ENCODE assay signal across 22 cellular contexts in genomic region chr1:220896088-220896487, GRCh38. TPM values are rescaled to one million over a fixed set of nuclear protein-coding genes. Genes with fewer than 3 reads are reported as not detected.
A peak's percentile ranks its signal among the peaks of the same experiment; 100 is the strongest.
DNase-seq lines count a peak whose midpoint lies in the region; ATAC-seq, FAIRE-seq and TF ChIP-seq lines count a peak whose summit lies in the region.
"Had no signal": no experiment of that assay in that cellular context is flagged by ENCODE, and none has a peak within 500 bp of the region (broad histone marks: within the 10 kb centered on the region; RNA-seq: fewer than 3 reads in every experiment).

No MANE protein-coding gene starts in this region.

- no peaks in the 10 kb centered on the region for H4K20me1 ChIP-seq in hepatocyte (ENCODE audit: insufficient read depth, poor library complexity, severe bottlenecking)

- no peaks in the 10 kb centered on the region for H3K79me2 ChIP-seq in hepatocyte

- H3K9me3 ChIP-seq in hepatocyte (ENCODE audit: low read depth) (no peaks in the 10 kb centered on the region), neuronal stem cell (replicated peaks in 1 of 2; ENCODE audit: control insufficient read depth in 2 of 2, insufficient read depth in 1 of 2, low read depth in 1 of 2, low read length in 2 of 2) (peaks cover 6 to 7% of the 10 kb centered on the region in 2 donors), pancreas (no peaks in the 10 kb centered on the region), psoas muscle (no peaks in the 10 kb centered on the region)

- H2BK120ac ChIP-seq in neuronal stem cell (ENCODE audit: low read depth, low read length): no peak overlapping the region

- 24% methylated on average over 12 of the region's 12 CpGs for WGBS in hepatocyte (ENCODE audit: low lambda C conversion rate, missing lambda C conversion rate)
- WGBS in neuronal stem cell (ENCODE audit: extremely low coverage in 2 of 2, insufficient read length in 2 of 2, insufficient replicate concordance in 1 of 2), 2 donors: no CpG with 5 or more reads among the region's 12 CpGs
- 35 to 43% methylated on average over 12 of the region's 12 CpGs for WGBS in pancreas, 2 donors
- 66 to 79% (median 70%) methylated on average over 11 to 12 of the region's 12 CpGs for WGBS in psoas muscle, 3 donors

- no peak overlapping the region for H3K27ac ChIP-seq in hepatocyte
- no peak overlapping the region for H3K27ac ChIP-seq in neuronal stem cell (replicated peaks; ENCODE audit: low read length)
- H3K27ac ChIP-seq in pancreas: no peak overlapping the region
- H3K27ac ChIP-seq in psoas muscle: no peak overlapping the region

- H3K79me1 ChIP-seq in neuronal stem cell (ENCODE audit: low read depth, low read length): no peaks in the 10 kb centered on the region

- no peak overlapping the region for H2AK5ac ChIP-seq in neuronal stem cell (ENCODE audit: low read depth, low read length)

- H3K4me2 ChIP-seq in hepatocyte (peak overlapping the region; percentile 44), neuronal stem cell (ENCODE audit: insufficient read depth, low read length, poor library complexity, severe bottlenecking) (no peak overlapping the region)

- no peak overlapping the region for H4K91ac ChIP-seq in neuronal stem cell (ENCODE audit: low read depth, low read length, poor library complexity)

- H3K27me3 ChIP-seq in hepatocyte (peaks cover 85% of the 10 kb centered on the region), neuronal stem cell (ENCODE audit: control insufficient read depth in 3 of 3, insufficient read depth in 3 of 3, low read depth in 1 of 3, low read length in 3 of 3) (peaks cover 47 to 67% (median 59%) of the 10 kb centered on the region in 3 experiments), pancreas (peaks cover 0 to 37% (median 13%) of the 10 kb centered on the region in 4 donors), psoas muscle (ENCODE audit: insufficient read depth in 3 of 3, low read length in 2 of 3) (peaks cover 0 to 45% (median 28%) of the 10 kb centered on the region in 3 donors)

- no peak overlapping the region for H3K9ac ChIP-seq in neuronal stem cell (ENCODE audit: low read depth, low read length, poor library complexity)

- intact Hi-C loops in left ventricle myocardium superior (cut with micrococcal nuclease) (no loop called here), Right ventricle myocardium superior (cut with DNase I) (no loop called here), pancreas (cut with DNase I) (no loop called here), psoas muscle (cut with DNase I) (no loop called here)

- no peak overlapping the region for H3K18ac ChIP-seq in neuronal stem cell (ENCODE audit: low read length)

- no peak overlapping the region for H3K14ac ChIP-seq in neuronal stem cell (ENCODE audit: low read length)

- no peak overlapping the region for H4K8ac ChIP-seq in neuronal stem cell (ENCODE audit: low read depth, low read length)

- no peak for DNase-seq in left ventricle myocardium superior
- no peak for DNase-seq in Right ventricle myocardium superior
- DNase-seq in hepatocyte (ENCODE audit: low spot score): no peak
- no peak for DNase-seq in neuronal stem cell (ENCODE audit: low spot score)
- DNase-seq in NCI-H1417 treated with DMSO at 0.1 percent for 48 hours (lab: John Stamatoyannopoulos, UW): no peak
- DNase-seq in HuH-7 (ENCODE audit: low spot score): no peak
- no peak for DNase-seq in pancreas
- no peak for DNase-seq in psoas muscle
- DNase-seq: AML-193; C1 segment of cervical spinal cord; CD8-positive, alpha-beta T cell; DND-41; GOT3; NCI-H1105; NCI-H2029 treated with DMSO at 0.1 percent for 48 hours; NCI-H345; NCI-H524; NCI-H774; NK-92 treated with Interleukin-12 subunit alpha and Interleukin-12 subunit beta, amount 100 ng/mL, for 24 hours had no signal

- H3K4me3 ChIP-seq in hepatocyte (no peak overlapping the region), neuronal stem cell (ENCODE audit: low read length in 2 of 2) (no peak overlapping the region), pancreas (no peak overlapping the region), psoas muscle (no peak overlapping the region)

- H2BK5ac ChIP-seq in neuronal stem cell (ENCODE audit: low read length): no peak overlapping the region

- no peak for FAIRE-seq in pancreas (lab: Jason Lieb, UNC)
- FAIRE-seq: GM12891 had no signal

- H2BK12ac ChIP-seq in neuronal stem cell (ENCODE audit: low read length): no peak overlapping the region

- ATAC-seq in left ventricle myocardium superior (peak; percentile 24), Right ventricle myocardium superior (ENCODE audit: poor library complexity) (no peak), pancreas (no peak), psoas muscle (no peak)
- ATAC-seq: CD8-positive, alpha-beta T cell; Panc1 had no signal

- H2AFZ ChIP-seq in hepatocyte: peak overlapping the region; percentile 31
- H2AFZ ChIP-seq in neuronal stem cell (ENCODE audit: low read length): peak overlapping the region; percentile 19

- H3K4ac ChIP-seq in neuronal stem cell (ENCODE audit: low read length): no peak overlapping the region

- H3K36me3 ChIP-seq in hepatocyte (replicated peaks; ENCODE audit: insufficient read depth, low read depth) (no peaks in the 10 kb centered on the region), neuronal stem cell (replicated peaks in 1 of 2; ENCODE audit: control insufficient read depth in 2 of 2, insufficient read depth in 2 of 2, low read length in 2 of 2) (no peaks in the 10 kb centered on the region), pancreas (no peaks in the 10 kb centered on the region), psoas muscle (ENCODE audit: insufficient read depth in 1 of 2, low read depth in 1 of 2) (no peaks in the 10 kb centered on the region)

- H3K4me1 ChIP-seq in hepatocyte (ENCODE audit: insufficient read depth) (peaks cover 17% of the 10 kb centered on the region), neuronal stem cell (ENCODE audit: control insufficient read depth in 2 of 2, insufficient read depth in 1 of 2, low read depth in 1 of 2, low read length in 2 of 2) (peaks cover 0 to 6% of the 10 kb centered on the region in 2 donors), pancreas (peaks cover 0 to 4% (median 0%) of the 10 kb centered on the region in 3 donors), psoas muscle (peaks cover 3% of the 10 kb centered on the region)

- TF ChIP-seq CTCF in hepatocyte (IDR thresholded peaks at IDR 0.05; ENCODE audit: poor library complexity) (no peak), pancreas (IDR thresholded peaks at IDR 0.05) (no peak), psoas muscle (IDR thresholded peaks at IDR 0.05) (no peak)

- no peak overlapping the region for H2BK15ac ChIP-seq in neuronal stem cell (ENCODE audit: low read length)

- H3K9me2 ChIP-seq in hepatocyte (replicated peaks; ENCODE audit: insufficient read depth): no peaks in the 10 kb centered on the region

- H3K23ac ChIP-seq in neuronal stem cell (ENCODE audit: low read depth, low read length, poor library complexity): no peak overlapping the region

RNA-seq across cellular contexts. Expression of gene HLX, which starts 16.8 kb away (rescaled TPM):
- 4.0 TPM for total RNA-seq in left ventricle myocardium superior
- 5.6 TPM for total RNA-seq in Right ventricle myocardium superior
- total RNA-seq in hepatocyte: 1.2 and 1.4 TPM in 2 replicates
- 5.9 and 6.1 TPM in 2 replicates for polyA plus RNA-seq in hepatocyte
- polyA plus RNA-seq in neuronal stem cell (2013, experiment 1 of 2): 0.06 TPM
- 0.06 TPM for polyA plus RNA-seq in neuronal stem cell (2013, experiment 2 of 2)
- 1 to 10 TPM in 4 of 6 donors, under 1 TPM in 2; 0.74 to 3.8 (median 1.9) TPM for total RNA-seq in pancreas
- 1 to 10 TPM; 3.0 to 5.9 TPM for polyA plus RNA-seq in pancreas
- total RNA-seq in psoas muscle: 10 to 100 TPM in 1 of 4 donors, 1 to 10 TPM in 3; 4.1 to 11.6 (median 7.3) TPM
- 1 to 10 TPM; 3.2 to 4.3 (median 4.1) TPM for polyA plus RNA-seq in psoas muscle
- total RNA-seq: CD8-positive, alpha-beta T cell; G401 had no signal
